Comparison of ENCODE assay signal across 1 cellular context in the genomic region with DNA sequence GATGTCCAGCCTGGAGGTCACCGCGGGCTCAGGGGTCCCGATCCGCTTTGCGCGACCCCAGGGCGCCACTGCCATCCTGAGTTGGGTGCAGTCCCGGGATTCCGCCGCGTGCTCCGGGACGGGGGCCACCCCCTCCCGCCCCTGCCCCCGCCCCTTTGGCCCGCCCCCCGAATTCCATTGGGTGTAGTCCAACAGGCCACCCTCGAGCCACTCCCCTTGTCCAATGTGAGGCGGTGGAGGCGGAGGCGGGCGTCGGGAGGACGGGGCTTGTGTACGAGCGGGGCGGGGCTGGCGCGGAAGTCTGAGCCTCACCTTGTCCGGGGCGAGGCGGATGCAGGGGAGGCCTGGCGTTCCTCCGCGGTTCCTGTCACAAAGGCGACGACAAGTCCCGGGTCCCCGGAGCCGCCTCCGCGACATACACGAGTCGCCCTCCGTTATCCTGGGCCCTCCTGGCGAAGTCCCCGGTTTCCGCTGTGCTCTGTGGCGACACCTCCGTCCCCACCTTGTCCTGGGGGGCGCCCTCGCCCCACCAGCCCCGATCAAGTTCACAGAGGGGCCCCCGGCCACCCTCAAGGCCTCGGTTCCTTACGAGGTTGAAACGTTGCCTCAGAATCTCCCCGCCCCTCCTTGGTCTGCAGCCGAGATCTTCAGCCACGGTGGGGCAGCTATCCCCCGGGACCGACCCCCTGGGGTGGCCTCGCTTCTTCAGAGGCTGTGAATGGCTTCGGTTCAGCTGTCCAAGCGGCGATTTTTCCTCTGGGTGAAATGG.
A peak's percentile ranks its signal among the peaks of the same experiment; 100 is the strongest.
TF ChIP-seq lines count a peak whose summit lies in the region.

No MANE protein-coding gene starts in this region.

TF ChIP-seq in HepG2, 621 proteins besides CTCF, POLR2A, EP300 and RAD21 (continued from another document and continues in another):
- TF ChIP-seq ZNF33A (CRISPR knock-in tag; IDR thresholded peaks at IDR 0.05; ENCODE audit: borderline replicate concordance) (no peak), ARNT2 (CRISPR knock-in tag; IDR thresholded peaks at IDR 0.05; ENCODE audit: low read depth) (no peak), ZNF619 (CRISPR knock-in tag; IDR thresholded peaks at IDR 0.05) (no peak), NBN (conservative IDR thresholded peaks at IDR 0.05) (no peak), ZNF180 (CRISPR knock-in tag; IDR thresholded peaks at IDR 0.05; ENCODE audit: borderline replicate concordance, low read depth) (no peak), RBM22 (optimal IDR thresholded peaks at IDR 0.05; ENCODE audit: low read length) (no peak), KMT2B (CRISPR knock-in tag; IDR thresholded peaks at IDR 0.05) (no peak; the same call in 1 of the 2 replicates), ZBTB7B (CRISPR knock-in tag; IDR thresholded peaks at IDR 0.05) (peak; percentile 90), SOX6 (IDR thresholded peaks at IDR 0.05) (no peak), SOX6 (CRISPR knock-in tag; IDR thresholded peaks at IDR 0.05) (no peak; the same call in 1 of the 2 replicates), ZEB1 (IDR thresholded peaks at IDR 0.05; ENCODE audit: insufficient replicate concordance, low read depth) (no peak), KDM4B (CRISPR knock-in tag; IDR thresholded peaks at IDR 0.05) (no peak), ZNF256 (CRISPR knock-in tag; conservative IDR thresholded peaks at IDR 0.05) (no peak), XBP1 (CRISPR knock-in tag; IDR thresholded peaks at IDR 0.05) (no peak), CENPX (CRISPR knock-in tag; IDR thresholded peaks at IDR 0.05) (no peak), ZFP1 (CRISPR knock-in tag; IDR thresholded peaks at IDR 0.05) (no peak), PRMT3 (CRISPR knock-in tag; IDR thresholded peaks at IDR 0.05; ENCODE audit: borderline replicate concordance, low read depth) (no peak), ISL2 (CRISPR knock-in tag; IDR thresholded peaks at IDR 0.05) (no peak), ONECUT2 (CRISPR knock-in tag; IDR thresholded peaks at IDR 0.05) (no peak), ZSCAN22 (CRISPR knock-in tag; IDR thresholded peaks at IDR 0.05) (no peak), BORCS8-MEF2B (CRISPR knock-in tag; IDR thresholded peaks at IDR 0.05) (0 out of 2 replicates have a peak, but pooled peaks have one; percentile 11), ZNF607 (CRISPR knock-in tag; IDR thresholded peaks at IDR 0.05; ENCODE audit: borderline replicate concordance) (peak; percentile 79; the same call in 1 of the 2 replicates), ZNF850 (CRISPR knock-in tag; conservative IDR thresholded peaks at IDR 0.05) (no peak), SP5 (CRISPR knock-in tag; IDR thresholded peaks at IDR 0.05; ENCODE audit: borderline replicate concordance, low read depth) (no peak; the same call in 1 of the 2 replicates), RBM39 (IDR thresholded peaks at IDR 0.05; ENCODE audit: low read depth, low read length, poor library complexity, severe bottlenecking) (no peak), RFX3 (CRISPR knock-in tag; IDR thresholded peaks at IDR 0.05) (no peak), PCBP1 (IDR thresholded peaks at IDR 0.05; ENCODE audit: borderline replicate concordance, low read depth, low read length) (no peak), NR2F6 (IDR thresholded peaks at IDR 0.05) (no peak), NR2F6 (CRISPR knock-in tag; IDR thresholded peaks at IDR 0.05) (peak; percentile 5; the same call in 1 of the 2 replicates), YEATS2 (CRISPR knock-in tag; IDR thresholded peaks at IDR 0.05; ENCODE audit: borderline replicate concordance) (no peak), NR2F2 (IDR thresholded peaks at IDR 0.05; ENCODE audit: borderline replicate concordance, low read depth) (0 out of 2 replicates have a peak, but pooled peaks have one; percentile 18), ZNF367 (CRISPR knock-in tag; IDR thresholded peaks at IDR 0.05; ENCODE audit: borderline replicate concordance) (no peak)
- TF ChIP-seq, protein P1, sequence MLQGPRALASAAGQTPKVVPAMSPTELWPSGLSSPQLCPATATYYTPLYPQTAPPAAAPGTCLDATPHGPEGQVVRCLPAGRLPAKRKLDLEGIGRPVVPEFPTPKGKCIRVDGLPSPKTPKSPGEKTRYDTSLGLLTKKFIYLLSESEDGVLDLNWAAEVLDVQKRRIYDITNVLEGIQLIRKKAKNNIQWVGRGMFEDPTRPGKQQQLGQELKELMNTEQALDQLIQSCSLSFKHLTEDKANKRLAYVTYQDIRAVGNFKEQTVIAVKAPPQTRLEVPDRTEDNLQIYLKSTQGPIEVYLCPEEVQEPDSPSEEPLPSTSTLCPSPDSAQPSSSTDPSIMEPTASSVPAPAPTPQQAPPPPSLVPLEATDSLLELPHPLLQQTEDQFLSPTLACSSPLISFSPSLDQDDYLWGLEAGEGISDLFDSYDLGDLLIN (CRISPR knock-in tag; IDR thresholded peaks at IDR 0.05; ENCODE audit: borderline replicate concordance), result no peak
- TF ChIP-seq, protein P2, sequence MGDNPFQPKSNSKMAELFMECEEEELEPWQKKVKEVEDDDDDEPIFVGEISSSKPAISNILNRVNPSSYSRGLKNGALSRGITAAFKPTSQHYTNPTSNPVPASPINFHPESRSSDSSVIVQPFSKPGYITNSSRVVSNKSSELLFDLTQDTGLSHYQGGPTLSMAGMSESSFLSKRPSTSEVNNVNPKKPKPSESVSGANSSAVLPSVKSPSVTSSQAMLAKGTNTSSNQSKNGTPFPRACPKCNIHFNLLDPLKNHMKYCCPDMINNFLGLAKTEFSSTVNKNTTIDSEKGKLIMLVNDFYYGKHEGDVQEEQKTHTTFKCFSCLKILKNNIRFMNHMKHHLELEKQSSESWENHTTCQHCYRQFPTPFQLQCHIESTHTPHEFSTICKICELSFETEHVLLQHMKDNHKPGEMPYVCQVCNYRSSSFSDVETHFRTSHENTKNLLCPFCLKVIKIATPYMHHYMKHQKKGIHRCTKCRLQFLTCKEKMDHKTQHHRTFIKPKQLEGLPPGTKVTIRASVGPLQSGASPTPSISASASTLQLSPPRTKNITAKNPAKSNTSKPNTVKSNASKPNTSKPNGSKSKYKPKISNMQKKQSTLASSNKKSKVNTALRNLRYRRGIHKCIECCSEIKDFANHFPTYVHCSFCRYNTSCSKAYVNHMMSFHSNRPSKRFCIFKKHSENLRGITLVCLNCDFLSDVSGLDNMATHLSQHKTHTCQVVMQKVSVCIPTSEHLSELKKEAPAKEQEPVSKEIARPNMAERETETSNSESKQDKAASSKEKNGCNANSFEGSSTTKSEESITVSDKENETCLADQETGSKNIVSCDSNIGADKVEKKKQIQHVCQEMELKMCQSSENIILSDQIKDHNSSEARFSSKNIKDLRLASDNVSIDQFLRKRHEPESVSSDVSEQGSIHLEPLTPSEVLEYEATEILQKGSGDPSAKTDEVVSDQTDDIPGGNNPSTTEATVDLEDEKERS (CRISPR knock-in tag; IDR thresholded peaks at IDR 0.05), result peak; percentile 3; the same call in 1 of the 2 replicates
- TF ChIP-seq, protein P3, sequence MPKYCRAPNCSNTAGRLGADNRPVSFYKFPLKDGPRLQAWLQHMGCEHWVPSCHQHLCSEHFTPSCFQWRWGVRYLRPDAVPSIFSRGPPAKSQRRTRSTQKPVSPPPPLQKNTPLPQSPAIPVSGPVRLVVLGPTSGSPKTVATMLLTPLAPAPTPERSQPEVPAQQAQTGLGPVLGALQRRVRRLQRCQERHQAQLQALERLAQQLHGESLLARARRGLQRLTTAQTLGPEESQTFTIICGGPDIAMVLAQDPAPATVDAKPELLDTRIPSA (CRISPR knock-in tag; IDR thresholded peaks at IDR 0.05; ENCODE audit: borderline replicate concordance), result no peak
- TF ChIP-seq, protein P4, sequence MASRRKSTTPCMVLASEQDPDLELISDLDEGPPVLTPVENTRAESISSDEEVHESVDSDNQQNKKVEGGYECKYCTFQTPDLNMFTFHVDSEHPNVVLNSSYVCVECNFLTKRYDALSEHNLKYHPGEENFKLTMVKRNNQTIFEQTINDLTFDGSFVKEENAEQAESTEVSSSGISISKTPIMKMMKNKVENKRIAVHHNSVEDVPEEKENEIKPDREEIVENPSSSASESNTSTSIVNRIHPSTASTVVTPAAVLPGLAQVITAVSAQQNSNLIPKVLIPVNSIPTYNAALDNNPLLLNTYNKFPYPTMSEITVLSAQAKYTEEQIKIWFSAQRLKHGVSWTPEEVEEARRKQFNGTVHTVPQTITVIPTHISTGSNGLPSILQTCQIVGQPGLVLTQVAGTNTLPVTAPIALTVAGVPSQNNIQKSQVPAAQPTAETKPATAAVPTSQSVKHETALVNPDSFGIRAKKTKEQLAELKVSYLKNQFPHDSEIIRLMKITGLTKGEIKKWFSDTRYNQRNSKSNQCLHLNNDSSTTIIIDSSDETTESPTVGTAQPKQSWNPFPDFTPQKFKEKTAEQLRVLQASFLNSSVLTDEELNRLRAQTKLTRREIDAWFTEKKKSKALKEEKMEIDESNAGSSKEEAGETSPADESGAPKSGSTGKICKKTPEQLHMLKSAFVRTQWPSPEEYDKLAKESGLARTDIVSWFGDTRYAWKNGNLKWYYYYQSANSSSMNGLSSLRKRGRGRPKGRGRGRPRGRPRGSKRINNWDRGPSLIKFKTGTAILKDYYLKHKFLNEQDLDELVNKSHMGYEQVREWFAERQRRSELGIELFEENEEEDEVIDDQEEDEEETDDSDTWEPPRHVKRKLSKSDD (CRISPR knock-in tag; IDR thresholded peaks at IDR 0.05; ENCODE audit: low read depth), result no peak
- TF ChIP-seq, protein P5, sequence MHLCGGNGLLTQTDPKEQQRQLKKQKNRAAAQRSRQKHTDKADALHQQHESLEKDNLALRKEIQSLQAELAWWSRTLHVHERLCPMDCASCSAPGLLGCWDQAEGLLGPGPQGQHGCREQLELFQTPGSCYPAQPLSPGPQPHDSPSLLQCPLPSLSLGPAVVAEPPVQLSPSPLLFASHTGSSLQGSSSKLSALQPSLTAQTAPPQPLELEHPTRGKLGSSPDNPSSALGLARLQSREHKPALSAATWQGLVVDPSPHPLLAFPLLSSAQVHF (CRISPR knock-in tag; IDR thresholded peaks at IDR 0.05), result no peak; the same call in 1 of the 2 replicates
- TF ChIP-seq, protein P6, sequence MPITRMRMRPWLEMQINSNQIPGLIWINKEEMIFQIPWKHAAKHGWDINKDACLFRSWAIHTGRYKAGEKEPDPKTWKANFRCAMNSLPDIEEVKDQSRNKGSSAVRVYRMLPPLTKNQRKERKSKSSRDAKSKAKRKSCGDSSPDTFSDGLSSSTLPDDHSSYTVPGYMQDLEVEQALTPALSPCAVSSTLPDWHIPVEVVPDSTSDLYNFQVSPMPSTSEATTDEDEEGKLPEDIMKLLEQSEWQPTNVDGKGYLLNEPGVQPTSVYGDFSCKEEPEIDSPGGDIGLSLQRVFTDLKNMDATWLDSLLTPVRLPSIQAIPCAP (CRISPR knock-in tag; IDR thresholded peaks at IDR 0.05; ENCODE audit: low read depth), result no peak
- TF ChIP-seq, protein P7, sequence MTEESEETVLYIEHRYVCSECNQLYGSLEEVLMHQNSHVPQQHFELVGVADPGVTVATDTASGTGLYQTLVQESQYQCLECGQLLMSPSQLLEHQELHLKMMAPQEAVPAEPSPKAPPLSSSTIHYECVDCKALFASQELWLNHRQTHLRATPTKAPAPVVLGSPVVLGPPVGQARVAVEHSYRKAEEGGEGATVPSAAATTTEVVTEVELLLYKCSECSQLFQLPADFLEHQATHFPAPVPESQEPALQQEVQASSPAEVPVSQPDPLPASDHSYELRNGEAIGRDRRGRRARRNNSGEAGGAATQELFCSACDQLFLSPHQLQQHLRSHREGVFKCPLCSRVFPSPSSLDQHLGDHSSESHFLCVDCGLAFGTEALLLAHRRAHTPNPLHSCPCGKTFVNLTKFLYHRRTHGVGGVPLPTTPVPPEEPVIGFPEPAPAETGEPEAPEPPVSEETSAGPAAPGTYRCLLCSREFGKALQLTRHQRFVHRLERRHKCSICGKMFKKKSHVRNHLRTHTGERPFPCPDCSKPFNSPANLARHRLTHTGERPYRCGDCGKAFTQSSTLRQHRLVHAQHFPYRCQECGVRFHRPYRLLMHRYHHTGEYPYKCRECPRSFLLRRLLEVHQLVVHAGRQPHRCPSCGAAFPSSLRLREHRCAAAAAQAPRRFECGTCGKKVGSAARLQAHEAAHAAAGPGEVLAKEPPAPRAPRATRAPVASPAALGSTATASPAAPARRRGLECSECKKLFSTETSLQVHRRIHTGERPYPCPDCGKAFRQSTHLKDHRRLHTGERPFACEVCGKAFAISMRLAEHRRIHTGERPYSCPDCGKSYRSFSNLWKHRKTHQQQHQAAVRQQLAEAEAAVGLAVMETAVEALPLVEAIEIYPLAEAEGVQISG (CRISPR knock-in tag; IDR thresholded peaks at IDR 0.05), result no peak
- TF ChIP-seq, protein P8, sequence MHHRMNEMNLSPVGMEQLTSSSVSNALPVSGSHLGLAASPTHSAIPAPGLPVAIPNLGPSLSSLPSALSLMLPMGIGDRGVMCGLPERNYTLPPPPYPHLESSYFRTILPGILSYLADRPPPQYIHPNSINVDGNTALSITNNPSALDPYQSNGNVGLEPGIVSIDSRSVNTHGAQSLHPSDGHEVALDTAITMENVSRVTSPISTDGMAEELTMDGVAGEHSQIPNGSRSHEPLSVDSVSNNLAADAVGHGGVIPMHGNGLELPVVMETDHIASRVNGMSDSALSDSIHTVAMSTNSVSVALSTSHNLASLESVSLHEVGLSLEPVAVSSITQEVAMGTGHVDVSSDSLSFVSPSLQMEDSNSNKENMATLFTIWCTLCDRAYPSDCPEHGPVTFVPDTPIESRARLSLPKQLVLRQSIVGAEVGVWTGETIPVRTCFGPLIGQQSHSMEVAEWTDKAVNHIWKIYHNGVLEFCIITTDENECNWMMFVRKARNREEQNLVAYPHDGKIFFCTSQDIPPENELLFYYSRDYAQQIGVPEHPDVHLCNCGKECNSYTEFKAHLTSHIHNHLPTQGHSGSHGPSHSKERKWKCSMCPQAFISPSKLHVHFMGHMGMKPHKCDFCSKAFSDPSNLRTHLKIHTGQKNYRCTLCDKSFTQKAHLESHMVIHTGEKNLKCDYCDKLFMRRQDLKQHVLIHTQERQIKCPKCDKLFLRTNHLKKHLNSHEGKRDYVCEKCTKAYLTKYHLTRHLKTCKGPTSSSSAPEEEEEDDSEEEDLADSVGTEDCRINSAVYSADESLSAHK (CRISPR knock-in tag; IDR thresholded peaks at IDR 0.05; ENCODE audit: borderline replicate concordance), result no peak
- TF ChIP-seq, protein P9, sequence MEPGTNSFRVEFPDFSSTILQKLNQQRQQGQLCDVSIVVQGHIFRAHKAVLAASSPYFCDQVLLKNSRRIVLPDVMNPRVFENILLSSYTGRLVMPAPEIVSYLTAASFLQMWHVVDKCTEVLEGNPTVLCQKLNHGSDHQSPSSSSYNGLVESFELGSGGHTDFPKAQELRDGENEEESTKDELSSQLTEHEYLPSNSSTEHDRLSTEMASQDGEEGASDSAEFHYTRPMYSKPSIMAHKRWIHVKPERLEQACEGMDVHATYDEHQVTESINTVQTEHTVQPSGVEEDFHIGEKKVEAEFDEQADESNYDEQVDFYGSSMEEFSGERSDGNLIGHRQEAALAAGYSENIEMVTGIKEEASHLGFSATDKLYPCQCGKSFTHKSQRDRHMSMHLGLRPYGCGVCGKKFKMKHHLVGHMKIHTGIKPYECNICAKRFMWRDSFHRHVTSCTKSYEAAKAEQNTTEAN (CRISPR knock-in tag; conservative IDR thresholded peaks at IDR 0.05), result no peak
- TF ChIP-seq, protein P10, sequence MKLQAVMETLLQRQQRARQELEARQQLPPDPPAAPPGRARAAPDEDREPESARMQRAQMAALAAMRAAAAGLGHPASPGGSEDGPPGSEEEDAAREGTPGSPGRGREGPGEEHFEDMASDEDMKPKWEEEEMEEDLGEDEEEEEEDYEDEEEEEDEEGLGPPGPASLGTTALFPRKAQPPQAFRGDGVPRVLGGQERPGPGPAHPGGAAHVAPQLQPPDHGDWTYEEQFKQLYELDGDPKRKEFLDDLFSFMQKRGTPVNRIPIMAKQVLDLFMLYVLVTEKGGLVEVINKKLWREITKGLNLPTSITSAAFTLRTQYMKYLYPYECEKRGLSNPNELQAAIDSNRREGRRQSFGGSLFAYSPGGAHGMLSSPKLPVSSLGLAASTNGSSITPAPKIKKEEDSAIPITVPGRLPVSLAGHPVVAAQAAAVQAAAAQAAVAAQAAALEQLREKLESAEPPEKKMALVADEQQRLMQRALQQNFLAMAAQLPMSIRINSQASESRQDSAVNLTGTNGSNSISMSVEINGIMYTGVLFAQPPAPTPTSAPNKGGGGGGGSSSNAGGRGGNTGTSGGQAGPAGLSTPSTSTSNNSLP (IDR thresholded peaks at IDR 0.05; ENCODE audit: low read depth, low read length), result no peak
